25 cellular contexts compared by ENCODE assay signal in the genomic region with DNA sequence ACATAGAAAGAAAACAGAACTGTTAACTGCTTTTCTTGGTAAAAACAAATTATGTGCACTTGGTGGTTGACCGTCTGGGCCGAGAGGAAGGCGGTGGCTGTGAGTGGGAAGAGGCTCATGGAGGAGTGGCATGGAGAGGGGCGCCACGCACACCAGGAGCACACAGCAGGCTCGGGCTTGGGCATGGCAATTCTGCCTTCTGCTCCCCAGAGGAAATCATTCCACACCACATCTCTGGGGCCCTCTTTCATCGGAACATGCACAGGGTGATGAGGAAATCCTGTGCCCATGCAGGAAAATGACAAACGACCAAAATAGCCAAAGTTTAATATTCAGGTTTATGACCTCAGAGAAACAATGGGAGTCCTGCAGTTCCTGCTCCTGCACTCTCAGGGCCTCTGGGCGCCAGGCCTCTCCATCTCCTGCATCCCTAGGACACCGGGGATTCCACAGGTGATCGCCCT. TPM values are rescaled to one million over a fixed set of nuclear protein-coding genes. Genes with fewer than 3 reads are reported as not detected.
DNase-seq lines count a peak whose midpoint lies in the region; ATAC-seq and TF ChIP-seq lines count a peak whose summit lies in the region.
"Had no signal": no experiment of that assay in that cellular context is flagged by ENCODE, and none has a peak within 500 bp of the region (broad histone marks: within the 10 kb centered on the region; RNA-seq: fewer than 3 reads in every experiment).

No MANE protein-coding gene starts in this region.

- H3K36me3 ChIP-seq in BLaER1, result peaks cover 75% of the 10 kb centered on the region
- H3K36me3 ChIP-seq in neutrophil, result no peaks in the 10 kb centered on the region

- peak overlapping the region; percentile 53; the same call in 1 of the 2 replicates for H3K27ac ChIP-seq in BLaER1
- peak overlapping the region; percentile 65 for H3K27ac ChIP-seq in neutrophil
- H3K27ac ChIP-seq: vagina had no signal

- TF ChIP-seq CTCF in neutrophil (IDR thresholded peaks at IDR 0.05) (no peak), progenitor cell of endocrine pancreas (IDR thresholded peaks at IDR 0.05; ENCODE audit: unreplicated experiment) (no peak)

- H3K27ac Mint-ChIP-seq in progenitor cell of endocrine pancreas, result no peak overlapping the region
- H3K27ac Mint-ChIP-seq: activated CD4-positive, alpha-beta T cell treated with anti-CD3 and anti-CD28 coated beads, Interleukin-2, amount 10 ng/mL, durations not matched to agents 7 days and 5 days; activated naive CD8-positive, alpha-beta T cell treated with anti-CD3 and anti-CD28 coated beads, Interleukin-2, amount 50 U/mL, for 24 hours; activated T-helper 2 cell treated with anti-CD3 and anti-CD28 coated beads, Interferon-gamma antibody, Interleukin-2, Interleukin-4, amounts not matched to agents 10 μg/mL and 5 μg/mL and 100 μg/mL, durations not matched to agents 14 hours and 24 hours and 36 hours; mesothelial cell of epicardium; natural killer cell treated with Interleukin-12 subunit alpha and Interleukin-12 subunit beta and Interleukin-15 and Interleukin-18, amount 100 ng/mL, for 72 hours had no signal

- H3K9me3 ChIP-seq in BLaER1 (peaks cover 21% of the 10 kb centered on the region), neutrophil (no peaks in the 10 kb centered on the region)
- H3K9me3 ChIP-seq: vagina had no signal

- peak overlapping the region; percentile 67 for H3K4me2 ChIP-seq in BLaER1

- 0 out of 2 replicates have a peak overlapping the region, but pooled peaks have one; percentile 8 for H3K4me3 ChIP-seq in BLaER1
- H3K4me3 ChIP-seq in neutrophil (ENCODE audit: low read depth in 1 of 2, low read length in 1 of 2), result no peak overlapping the region
- H3K4me3 ChIP-seq: vagina had no signal

- peaks cover under 1% of the 10 kb centered on the region for H3K9me3 Mint-ChIP-seq in progenitor cell of endocrine pancreas (ENCODE audit: low read depth)
- H3K9me3 Mint-ChIP-seq: activated CD4-positive, alpha-beta T cell treated with anti-CD3 and anti-CD28 coated beads, Interleukin-2, amount 10 ng/mL, durations not matched to agents 7 days and 5 days; activated naive CD8-positive, alpha-beta T cell treated with anti-CD3 and anti-CD28 coated beads, Interleukin-2, amount 50 U/mL, for 24 hours; activated T-helper 2 cell treated with anti-CD3 and anti-CD28 coated beads, Interferon-gamma antibody, Interleukin-2, Interleukin-4, amounts not matched to agents 10 μg/mL and 5 μg/mL and 100 μg/mL, durations not matched to agents 14 hours and 24 hours and 36 hours; CD4-positive, CD25-positive, alpha-beta regulatory T cell; mesothelial cell of epicardium; natural killer cell treated with Interleukin-12 subunit alpha and Interleukin-12 subunit beta and Interleukin-15 and Interleukin-18, amount 100 ng/mL, for 72 hours had no signal

- H3K4me1 ChIP-seq in BLaER1, result peaks cover 19% of the 10 kb centered on the region
- H3K4me1 ChIP-seq in neutrophil (ENCODE audit: control insufficient read depth in 1 of 2, insufficient read depth in 1 of 2, low read depth in 1 of 2, low read length in 1 of 2), result peaks cover 38 to 54% of the 10 kb centered on the region in 2 experiments
- H3K4me1 ChIP-seq: vagina had no signal

- H3K4me1 Mint-ChIP-seq in progenitor cell of endocrine pancreas (ENCODE audit: low read depth), result no peaks in the 10 kb centered on the region
- H3K4me1 Mint-ChIP-seq: mesothelial cell of epicardium had no signal

- ATAC-seq in GM19397 (IDR thresholded peaks at IDR 0.05; ENCODE audit: unreplicated experiment), result no peak
- ATAC-seq: activated naive CD8-positive, alpha-beta T cell treated with anti-CD3 and anti-CD28 coated beads, Interleukin-2, amount 50 U/mL, for 24 hours; natural killer cell treated with Interleukin-12 subunit alpha and Interleukin-12 subunit beta and Interleukin-15 and Interleukin-18, amount 100 ng/mL, for 72 hours had no signal

- H3K27me3 Mint-ChIP-seq in progenitor cell of endocrine pancreas, result no peaks in the 10 kb centered on the region
- H3K27me3 Mint-ChIP-seq: activated CD4-positive, alpha-beta T cell treated with anti-CD3 and anti-CD28 coated beads, Interleukin-2, amount 10 ng/mL, durations not matched to agents 7 days and 5 days; activated naive CD8-positive, alpha-beta T cell treated with anti-CD3 and anti-CD28 coated beads, Interleukin-2, amount 50 U/mL, for 24 hours; CD4-positive, CD25-positive, alpha-beta regulatory T cell; natural killer cell treated with Interleukin-12 subunit alpha and Interleukin-12 subunit beta and Interleukin-15 and Interleukin-18, amount 100 ng/mL, for 72 hours had no signal

- H3K27me3 ChIP-seq in BLaER1 (no peaks in the 10 kb centered on the region), neutrophil (no peaks in the 10 kb centered on the region)
- H3K27me3 ChIP-seq: vagina had no signal

- DNase-seq in Kasumi-1 (lab: John Stamatoyannopoulos, UW) (peak; percentile 21 to 39), dermis microvascular lymphatic vessel endothelial cell (ENCODE audit: low read depth in 2 of 2) (peak; percentile 57 to 75), progenitor cell of endocrine pancreas (ENCODE audit: low spot score, unreplicated experiment) (no peak), LoVo (ENCODE audit: low spot score) (no peak), epidermal melanocyte (ENCODE audit: insufficient read length, low spot score) (no peak)
- DNase-seq: ACHN; activated CD4-positive, alpha-beta T cell treated with anti-CD3 and anti-CD28 coated beads, Interleukin-2, amount 10 ng/mL, durations not matched to agents 7 days and 5 days; activated naive CD8-positive, alpha-beta T cell treated with anti-CD3 and anti-CD28 coated beads, Interleukin-2, amount 50 U/mL, for 24 hours; CD4-positive, CD25-positive, alpha-beta regulatory T cell; cortex of kidney; DMS 273 treated with DMSO at 0.1 percent for 48 hours; foreskin melanocyte; hypothalamus; NCI-H1417; NCI-H524; SHP77 treated with DMSO at 0.1 percent for 48 hours; stimulated activated CD4-positive, alpha-beta T cell treated with anti-CD3 and anti-CD28 coated beads, Interleukin-4, amount 100 ng/mL, for 4 hours; T-helper 1 cell had no signal

- H3K9ac ChIP-seq in BLaER1, result no peak overlapping the region

- no peak overlapping the region for H3K4me3 Mint-ChIP-seq in progenitor cell of endocrine pancreas (ENCODE audit: low read depth)
- H3K4me3 Mint-ChIP-seq: activated CD4-positive, alpha-beta T cell treated with anti-CD3 and anti-CD28 coated beads, Interleukin-2, amount 10 ng/mL, durations not matched to agents 7 days and 5 days; activated naive CD8-positive, alpha-beta T cell treated with anti-CD3 and anti-CD28 coated beads, Interleukin-2, amount 50 U/mL, for 24 hours; CD4-positive, CD25-positive, alpha-beta regulatory T cell; mesothelial cell of epicardium; natural killer cell treated with Interleukin-12 subunit alpha and Interleukin-12 subunit beta and Interleukin-15 and Interleukin-18, amount 100 ng/mL, for 72 hours had no signal

- H4K20me1 ChIP-seq in BLaER1, result peaks cover 30% of the 10 kb centered on the region; the same call in 1 of the 2 replicates

- H3K36me3 Mint-ChIP-seq in progenitor cell of endocrine pancreas (ENCODE audit: insufficient read depth), result peaks cover 4% of the 10 kb centered on the region
- H3K36me3 Mint-ChIP-seq: natural killer cell treated with Interleukin-12 subunit alpha and Interleukin-12 subunit beta and Interleukin-15 and Interleukin-18, amount 100 ng/mL, for 72 hours had no signal

RNA-seq across cellular contexts. Expression of a gene that starts 26.4 kb away (rescaled TPM):
- total RNA-seq in dermis microvascular lymphatic vessel endothelial cell (87.0 and 93.8 TPM in 2 replicates), progenitor cell of endocrine pancreas (52.3 and 54.6 TPM in 2 replicates)

RNA-seq across cellular contexts. Expression of a gene that starts 38.6 kb away (rescaled TPM):
- total RNA-seq in dermis microvascular lymphatic vessel endothelial cell (26.2 and 28.6 TPM in 2 replicates), progenitor cell of endocrine pancreas (26.1 and 27.3 TPM in 2 replicates)

Comparison
In these comparisons a context has a peak if more than half of its experiments do, and no peak if none do; other contexts are left out.
1. DNase-seq: peak in Kasumi-1 (2 of 2) and dermis microvascular lymphatic vessel endothelial cell (2 of 2); none in progenitor cell of endocrine pancreas (single experiment), LoVo (single experiment) and epidermal melanocyte (single experiment).